In genomic region chr3:75579981-75580782, GRCh38 we compare ENCODE assay signal across 8 cellular contexts.
DNase-seq lines count a peak whose midpoint lies in the region; FAIRE-seq and TF ChIP-seq lines count a peak whose summit lies in the region.
"Not testable (repeated sequence)": the region's sequence is repeated elsewhere in the genome, so short reads cannot be mapped to it uniquely, and the experiment has no call there.

No MANE protein-coding gene starts in this region.

- H3K4me3 ChIP-seq in Caco-2 (ENCODE audit: low read depth, low read length) (peak overlapping the region; percentile 32), duodenal mucosa (ENCODE audit: low read depth in 1 of 2, low read length in 2 of 2) (peak overlapping the region; percentile 22 to 43), stomach (peak overlapping the region; percentile 46 to 67 (median 47))

- POLR2A ChIA-PET in Caco-2 (lab: Charles Lee): not testable (repeated sequence)

- H3K9ac ChIP-seq in duodenal mucosa (ENCODE audit: low read depth in 1 of 2, low read length in 2 of 2): not testable (repeated sequence)

- H3K36me3 ChIP-seq in Caco-2 (ENCODE audit: control insufficient read depth, insufficient read depth, low read length); duodenal mucosa (ENCODE audit: control insufficient read depth in 1 of 2, insufficient read depth in 2 of 2, low read length in 2 of 2); stomach: not testable (repeated sequence)

- intact Hi-C loops in Caco-2 (cut with micrococcal nuclease; ENCODE audit: unreplicated experiment); posterior vena cava (cut with DNase I); stomach (cut with DNase I; ENCODE audit: low total_unique reads): not testable (repeated sequence)

- DNase-seq in Caco-2: peak in 1 of 2 experiments; percentile 72
- peak; percentile 14 for DNase-seq in HTR-8/SVneo (ENCODE audit: insufficient read length, low spot score)
- DNase-seq in SW480 (ENCODE audit: low spot score): peak; percentile 13
- DNase-seq in activated T-helper 1 cell treated with anti-CD3 and anti-CD28 coated beads, Interleukin-2, amount 50 U/mL, for 16 hours (ENCODE audit: low read depth in 1 of 2, low spot score in 1 of 2): peak; percentile 3 to 18
- peak; percentile 27 to 49 (median 41) for DNase-seq in immature natural killer cell
- peak; percentile 82 for DNase-seq in posterior vena cava (ENCODE audit: low spot score)
- DNase-seq in stomach: peak; percentile 68

- H3K4me1 ChIP-seq in Caco-2; duodenal mucosa (ENCODE audit: control insufficient read depth in 1 of 2, insufficient read depth in 2 of 2, low read length in 2 of 2): not testable (repeated sequence)
- peaks cover 6 to 12% (median 11%) of the 10 kb centered on the region in 4 donors for H3K4me1 ChIP-seq in stomach

- 5 to 34% (median 10%) methylated on average over 5 to 67 of the region's 67 CpGs for WGBS in stomach, 5 donors

- TF ChIP-seq EP300 in stomach (IDR thresholded peaks at IDR 0.05): not testable (repeated sequence)

- peak overlapping the region; percentile 63 for H3K4me3 Mint-ChIP-seq in Caco-2 (ENCODE audit: unreplicated experiment)
- H3K4me3 Mint-ChIP-seq in immature natural killer cell: peak overlapping the region; percentile 50 to 76 (median 73)

- H3K36me3 Mint-ChIP-seq in Caco-2 (ENCODE audit: insufficient read depth, unreplicated experiment); immature natural killer cell: not testable (repeated sequence)

- H3K27me3 ChIP-seq in Caco-2 (replicated peaks; ENCODE audit: control insufficient read depth, insufficient read depth, low read length); duodenal mucosa (ENCODE audit: control insufficient read depth in 1 of 2, insufficient read depth in 2 of 2, low read length in 2 of 2): not testable (repeated sequence)
- peaks cover 0 to 65% (median 11%) of the 10 kb centered on the region in 3 donors for H3K27me3 ChIP-seq in stomach

- CTCF ChIA-PET in Caco-2 (lab: Charles Lee): not testable (repeated sequence)

- not testable (repeated sequence) for H3K27ac Mint-ChIP-seq in Caco-2 (ENCODE audit: unreplicated experiment); immature natural killer cell

- H3K27me3 Mint-ChIP-seq in Caco-2 (ENCODE audit: insufficient read depth, unreplicated experiment): peaks cover 12% of the 10 kb centered on the region
- not testable (repeated sequence) for H3K27me3 Mint-ChIP-seq in immature natural killer cell (ENCODE audit: low read depth in 3 of 3)

- H3K4me1 Mint-ChIP-seq in Caco-2 (ENCODE audit: low read depth, unreplicated experiment): not testable (repeated sequence)
- peaks cover 9 to 12% of the 10 kb centered on the region in 2 donors for H3K4me1 Mint-ChIP-seq in immature natural killer cell

- not testable (repeated sequence) for H3K9me3 Mint-ChIP-seq in Caco-2 (ENCODE audit: unreplicated experiment); immature natural killer cell

- TF ChIP-seq CTCF in Caco-2 (IDR thresholded peaks at IDR 0.05; ENCODE audit: insufficient read depth in 1 of 2, low read depth in 1 of 2, low read length in 1 of 2, severe bottlenecking in 1 of 2, unreplicated experiment in 1 of 2) (peak in 1 of 2 experiments; percentile 70), stomach (IDR thresholded peaks at IDR 0.05) (peak in 3 of 7 experiments; percentile 38 to 93 (median 89))

- TF ChIP-seq POLR2A in stomach (IDR thresholded peaks at IDR 0.05): not testable (repeated sequence)

- not testable (repeated sequence) for H3K9me3 ChIP-seq in Caco-2; duodenal mucosa (ENCODE audit: control insufficient read depth in 1 of 2, low read length in 2 of 2); stomach

- not testable (repeated sequence) for FAIRE-seq in HTR-8/SVneo (lab: Jason Lieb, UNC)

- not testable (repeated sequence) for BruUV-seq in Caco-2 (replicated peaks; lab: Mats Ljungman, UMichigan)

- H3K27ac ChIP-seq in duodenal mucosa (ENCODE audit: low read depth, low read length): not testable (repeated sequence)
- H3K27ac ChIP-seq in stomach: peak overlapping the region in 1 of 5 donors; percentile 46
